Comparison of ENCODE assay signal across 8 cellular contexts in genomic region chr17:28949185-28950016, GRCh38. TPM values are rescaled to one million over a fixed set of nuclear protein-coding genes. Genes with fewer than 3 reads are reported as not detected.
DNase-seq lines count a peak whose midpoint lies in the region; ATAC-seq and TF ChIP-seq lines count a peak whose summit lies in the region.

No MANE protein-coding gene starts in this region.

- H3K27ac ChIP-seq in SK-N-MC (peak overlapping the region; percentile 92), heart left ventricle (peak overlapping the region; percentile 90 to 100 (median 96)), upper lobe of right lung (peak overlapping the region; percentile 95)

- H3K4me1 Mint-ChIP-seq in activated naive CD8-positive, alpha-beta T cell (ENCODE audit: low read depth) = peaks cover 42% of the 10 kb centered on the region

- H3K36me3 ChIP-seq in BJ (ENCODE audit: control insufficient read depth, insufficient read depth, low read length) = no peaks in the 10 kb centered on the region
- H3K36me3 ChIP-seq in SK-N-MC (ENCODE audit: insufficient read depth, low read length) = peaks cover 22% of the 10 kb centered on the region
- H3K36me3 ChIP-seq in heart left ventricle = peaks cover 0 to 17% (median 0%) of the 10 kb centered on the region in 9 donors
- no peaks in the 10 kb centered on the region for H3K36me3 ChIP-seq in upper lobe of right lung

- peak overlapping the region; percentile 79 for H3K9ac ChIP-seq in SK-N-MC (ENCODE audit: insufficient read length)

- no peaks in the 10 kb centered on the region for H3K9me3 ChIP-seq in SK-N-MC (ENCODE audit: low read depth, low read length)
- H3K9me3 ChIP-seq in heart left ventricle = no peaks in the 10 kb centered on the region
- no peaks in the 10 kb centered on the region for H3K9me3 ChIP-seq in upper lobe of right lung

- TF ChIP-seq CTCF in BJ (IDR thresholded peaks at IDR 0.05; ENCODE audit: insufficient read depth, low read depth, low read length) (no peak), heart left ventricle (IDR thresholded peaks at IDR 0.05) (no peak), upper lobe of right lung (IDR thresholded peaks at IDR 0.05) (no peak)

- TF ChIP-seq POLR2A in heart left ventricle (IDR thresholded peaks at IDR 0.05) = no peak

- DNase-seq in BJ (ENCODE audit: low read depth) (no peak), HT-29 (ENCODE audit: low spot score) (peak; percentile 60), SK-N-MC (ENCODE audit: low read depth, low spot score) (peak; percentile 45), heart left ventricle (peak; percentile 67 to 84 (median 68)), pons (ENCODE audit: low spot score) (peak; percentile 69), upper lobe of right lung (peak; percentile 87)

- CTCF ChIA-PET in BJ (lab: Yijun Ruan, JAX) = interaction anchor here (0.8 to 2.9 kb wide), 13 partner anchors 9 to 227 kb away, joined by 3 to 20 read pairs (median 3); partner anchors contain the start of genes NEK8 and TLCD1

- H3K9me3 Mint-ChIP-seq in activated naive CD8-positive, alpha-beta T cell (ENCODE audit: low read depth) = no peaks in the 10 kb centered on the region

- H3K4me3 ChIP-seq in BJ (ENCODE audit: low read depth, low read length) (peak overlapping the region; percentile 75), SK-N-MC (peak overlapping the region; percentile 86), heart left ventricle (peak overlapping the region; percentile 74 to 99 (median 90)), upper lobe of right lung (peak overlapping the region; percentile 89)

- no peaks in the 10 kb centered on the region for H3K27me3 Mint-ChIP-seq in activated naive CD8-positive, alpha-beta T cell

- WGBS in heart left ventricle, 4 donors = 0 to 1% (median 1%) methylated on average over 31 to 61 of the region's 61 CpGs

- H3K36me3 Mint-ChIP-seq in activated naive CD8-positive, alpha-beta T cell = peaks cover 12% of the 10 kb centered on the region

- H3K27me3 ChIP-seq in BJ (ENCODE audit: control insufficient read depth, insufficient read depth, low read length) = no peaks in the 10 kb centered on the region
- H3K27me3 ChIP-seq in heart left ventricle = no peaks in the 10 kb centered on the region
- no peaks in the 10 kb centered on the region for H3K27me3 ChIP-seq in upper lobe of right lung

- H3K4me1 ChIP-seq in heart left ventricle (peaks cover 0 to 69% (median 48%) of the 10 kb centered on the region in 12 donors), upper lobe of right lung (peaks cover 46% of the 10 kb centered on the region)

- POLR2A ChIA-PET in BJ (lab: Charles Lee) = no interaction called here

- ATAC-seq in heart left ventricle (peak in 1 of 4 donors; percentile 6), upper lobe of right lung (peak; percentile 4), HG03439 (IDR thresholded peaks at IDR 0.05; ENCODE audit: unreplicated experiment) (no peak)

- peak overlapping the region; percentile 94 for H3K4me3 Mint-ChIP-seq in activated naive CD8-positive, alpha-beta T cell

- intact Hi-C loops in heart left ventricle (cut with DNase I) (loop anchor here in 7 of 10 donors (5.0 to 10.0 kb wide), 9 partner anchors 47 to 615 kb away; partner anchors contain the start of genes DHRS13 (in 3 of the 7), IFT20 (in 3 of the 7), TNFAIP1 (in 3 of the 7) and FLOT2 (in 2 of the 7)), upper lobe of right lung (cut with DNase I) (no loop called here)

- peak overlapping the region; percentile 93 for H3K27ac Mint-ChIP-seq in activated naive CD8-positive, alpha-beta T cell

RNA-seq across cellular contexts. Expression of gene PHF12, which starts 1.9 kb away (rescaled TPM):
- polyA plus RNA-seq in BJ (2011; rRNA removed) (10.4 and 16.5 TPM in 2 replicates), heart left ventricle (10 to 100 TPM in 1 of 2 donors, 1 to 10 TPM in 1; 8.2 to 10.4 TPM)
- polyA minus RNA-seq in BJ (2011; rRNA and poly(A)+ RNA removed) = 40.5 and 42.1 TPM in 2 replicates
- 32.0 and 34.7 TPM in 2 replicates for total RNA-seq in HT-29 (2014; rRNA removed; shearing (Covaris generic))
- total RNA-seq in heart left ventricle (10 to 100 TPM; 13.3 to 31.2 (median 21.5) TPM), upper lobe of right lung (40.0 TPM)

RNA-seq across cellular contexts. Expression of gene DHRS13, which starts 46.5 kb away (rescaled TPM):
- polyA plus RNA-seq in BJ (2011; rRNA removed) = 2.1 and 2.8 TPM in 2 replicates
- 1.2 and 1.9 TPM in 2 replicates for polyA minus RNA-seq in BJ (2011; rRNA and poly(A)+ RNA removed)
- total RNA-seq in HT-29 (2014; rRNA removed; shearing (Covaris generic)) = 15.2 and 17.6 TPM in 2 replicates
- total RNA-seq in heart left ventricle = 1 to 10 TPM; 2.2 to 4.8 (median 2.6) TPM
- 1 to 10 TPM; 3.6 to 6.3 TPM for polyA plus RNA-seq in heart left ventricle
- 12.8 TPM for total RNA-seq in upper lobe of right lung

RNA-seq across cellular contexts. Expression of gene FLOT2, which starts 51.9 kb away (rescaled TPM):
- polyA plus RNA-seq in BJ (2011; rRNA removed) (62.2 and 86.0 TPM in 2 replicates), heart left ventricle (10 to 100 TPM; 52.7 to 68.5 TPM)
- 51.7 and 63.2 TPM in 2 replicates for polyA minus RNA-seq in BJ (2011; rRNA and poly(A)+ RNA removed)
- total RNA-seq in HT-29 (2014; rRNA removed; shearing (Covaris generic)) = 49.7 and 55.6 TPM in 2 replicates
- total RNA-seq in heart left ventricle (100 to 1,000 TPM in 3 of 9 donors, 10 to 100 TPM in 6; 81.1 to 139 (median 95.2) TPM), upper lobe of right lung (157 TPM)

RNA-seq across cellular contexts. Expression of gene SEZ6, which starts 56.4 kb away (rescaled TPM):
- polyA plus RNA-seq in BJ (2011; rRNA removed) = not detected in 2 replicates
- not detected in 2 replicates for polyA minus RNA-seq in BJ (2011; rRNA and poly(A)+ RNA removed)
- 0.05 TPM in 1 of 2 replicates, not detected in the other for total RNA-seq in HT-29 (2014; rRNA removed; shearing (Covaris generic))
- under 1 TPM in 1 of 9 donors, not detected in 8; 0.25 TPM for total RNA-seq in heart left ventricle
- polyA plus RNA-seq in heart left ventricle = not detected
- not detected for total RNA-seq in upper lobe of right lung
